Comparison of ENCODE assay signal across 10 cellular contexts in genomic region chr1:166089804-166090203, GRCh38.
DNase-seq lines count a peak whose midpoint lies in the region; ATAC-seq and TF ChIP-seq lines count a peak whose summit lies in the region.
"Had no signal": no experiment of that assay in that cellular context is flagged by ENCODE, and none has a peak within 500 bp of the region (broad histone marks: within the 10 kb centered on the region; RNA-seq: fewer than 3 reads in every experiment).

No MANE protein-coding gene starts in this region.

- H3K9ac ChIP-seq in endodermal cell (ENCODE audit: extremely low read depth, low read length, poor library complexity, severe bottlenecking): no peak overlapping the region

- no peaks in the 10 kb centered on the region for H3K27me3 ChIP-seq in endodermal cell (ENCODE audit: control insufficient read depth, insufficient read depth, low read length, poor library complexity, severe bottlenecking)

- H3K27ac Mint-ChIP-seq in endodermal cell: no peak overlapping the region
- H3K27ac Mint-ChIP-seq: activated CD4-positive, alpha-beta memory T cell treated with anti-CD3 and anti-CD28 coated beads for 36 hours had no signal

- DNase-seq in endodermal cell (peak; percentile 37), COLO668 (lab: John Stamatoyannopoulos, UW; ENCODE audit: unreplicated experiment) (no peak)
- DNase-seq: activated CD4-positive, alpha-beta memory T cell treated with anti-CD3 and anti-CD28 coated beads for 36 hours; foreskin melanocyte had no signal

- ATAC-seq in GM18508 (IDR thresholded peaks at IDR 0.05; ENCODE audit: insufficient read depth, unreplicated experiment): peak; percentile 76
- ATAC-seq in GM19463 (IDR thresholded peaks at IDR 0.05; ENCODE audit: unreplicated experiment): peak; percentile 53
- ATAC-seq in HG03280 (IDR thresholded peaks at IDR 0.05; ENCODE audit: unreplicated experiment): peak; percentile 75
- ATAC-seq in HG03045 (IDR thresholded peaks at IDR 0.05; ENCODE audit: unreplicated experiment): no peak
- ATAC-seq in esophagus mucosa: no peak

- no peaks in the 10 kb centered on the region for H3K9me3 Mint-ChIP-seq in endodermal cell
- H3K9me3 Mint-ChIP-seq: activated CD4-positive, alpha-beta memory T cell treated with anti-CD3 and anti-CD28 coated beads for 36 hours; brain had no signal

- no peaks in the 10 kb centered on the region for H3K4me1 ChIP-seq in endodermal cell (ENCODE audit: control insufficient read depth, insufficient read depth, low read length)

- H3K4me3 ChIP-seq in endodermal cell (ENCODE audit: low read length): no peak overlapping the region

- TF ChIP-seq CTCF in endodermal cell (conservative IDR thresholded peaks at IDR 0.05): no peak

- H3K9me3 ChIP-seq in endodermal cell (ENCODE audit: control insufficient read depth, low read length): peaks cover 5% of the 10 kb centered on the region

- WGBS in endodermal cell (ENCODE audit: insufficient coverage in 1 of 2, insufficient read length in 1 of 2), 2 experiments: 79 to 80% methylated on average over 6 of the region's 6 CpGs

- no peaks in the 10 kb centered on the region for H3K27me3 Mint-ChIP-seq in endodermal cell (ENCODE audit: insufficient read depth)
- H3K27me3 Mint-ChIP-seq: activated CD4-positive, alpha-beta memory T cell treated with anti-CD3 and anti-CD28 coated beads for 36 hours had no signal

- no peak overlapping the region for H3K27ac ChIP-seq in endodermal cell (ENCODE audit: low read depth, low read length)

- no peaks in the 10 kb centered on the region for H3K36me3 ChIP-seq in endodermal cell (ENCODE audit: control insufficient read depth, insufficient read depth, low read length)

- no peak overlapping the region for H3K4me3 Mint-ChIP-seq in endodermal cell
- H3K4me3 Mint-ChIP-seq: activated CD4-positive, alpha-beta memory T cell treated with anti-CD3 and anti-CD28 coated beads for 36 hours; brain had no signal

- H3K36me3 Mint-ChIP-seq in endodermal cell (ENCODE audit: low read depth): no peaks in the 10 kb centered on the region
- H3K36me3 Mint-ChIP-seq: activated CD4-positive, alpha-beta memory T cell treated with anti-CD3 and anti-CD28 coated beads for 36 hours; brain had no signal

- peaks cover 5% of the 10 kb centered on the region for H3K4me1 Mint-ChIP-seq in endodermal cell

Comparison
In these comparisons a context has a peak if more than half of its experiments do, and no peak if none do; other contexts are left out.
1. ATAC-seq: peak in GM18508 (single experiment), GM19463 (single experiment) and HG03280 (single experiment); none in HG03045 (single experiment) and esophagus mucosa (single experiment).